In the genomic region with DNA sequence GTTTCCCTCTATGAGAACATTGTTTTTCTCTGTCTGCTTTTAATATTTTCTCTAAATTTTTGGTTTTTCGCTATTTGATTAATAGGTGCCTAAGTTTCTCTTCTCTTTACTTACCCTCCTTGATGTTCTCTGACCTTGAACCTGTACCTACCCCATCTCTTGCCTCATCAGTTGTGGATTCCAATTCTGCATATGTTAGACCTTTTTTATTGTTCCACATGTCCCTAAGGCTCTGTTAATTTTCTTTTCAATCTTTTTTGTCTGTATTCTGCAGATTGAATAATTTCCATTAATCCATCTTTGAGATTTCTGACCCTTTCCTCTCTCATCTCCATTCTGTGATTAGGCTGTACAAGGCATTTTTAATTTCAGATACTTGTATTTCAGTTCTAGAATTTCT, we compare ENCODE assay signal across 36 cellular contexts. TPM values are rescaled to one million over a fixed set of nuclear protein-coding genes. Genes with fewer than 3 reads are reported as not detected.
DNase-seq lines count a peak whose midpoint lies in the region; ATAC-seq, FAIRE-seq and TF ChIP-seq lines count a peak whose summit lies in the region.
"Had no signal": no experiment of that assay in that cellular context is flagged by ENCODE, and none has a peak within 500 bp of the region (broad histone marks: within the 10 kb centered on the region; RNA-seq: fewer than 3 reads in every experiment).

No MANE protein-coding gene starts in this region.

- peaks cover 14% of the 10 kb centered on the region for H3K9me3 ChIP-seq in HepG2 (ENCODE audit: low read length)
- H3K9me3 ChIP-seq in right lobe of liver = no peaks in the 10 kb centered on the region
- H3K9me3 ChIP-seq in HEK293 (ENCODE audit: control insufficient read depth, insufficient read depth, low read depth, low read length) = no peaks in the 10 kb centered on the region
- H3K9me3 ChIP-seq: BE2C, Caco-2 had no signal

- no peak for ATAC-seq in HepG2
- ATAC-seq in right lobe of liver = no peak
- ATAC-seq in GM19328 (IDR thresholded peaks at IDR 0.05; ENCODE audit: unreplicated experiment) = no peak
- ATAC-seq: A549; CD8-positive, alpha-beta T cell had no signal

- TF ChIP-seq CTCF in HepG2 (CRISPR knock-in tag; IDR thresholded peaks at IDR 0.05) (no peak), right lobe of liver (IDR thresholded peaks at IDR 0.05) (no peak), HEK293 (tag by site-specific recombination; IDR thresholded peaks at IDR 0.05) (no peak)

- BruUV-seq in HepG2 (replicated peaks; lab: Mats Ljungman, UMichigan) = no TSS peak

- CTCF ChIA-PET in HepG2 (lab: Yijun Ruan, JAX; ENCODE audit: low intra/inter-chr PET ratio, low total read pairs) = no interaction called here
- CTCF ChIA-PET in HEK293 (lab: Yijun Ruan, JAX) = interaction anchor here (0.5 to 0.6 kb wide), 2 partner anchors 39 to 229 kb away, joined by 4 to 7 read pairs; no protein-coding TSS in a partner anchor

- no peak overlapping the region for H3K9ac ChIP-seq in HepG2 (ENCODE audit: insufficient read depth, low read depth, low read length)
- H3K9ac ChIP-seq: BLaER1; BLaER1 treated with 17β-estradiol and CSF1 and Interleukin-3, amounts not matched to agents 10 nM and 100 nM had no signal

- TF ChIP-seq RAD21 in HepG2 (CRISPR knock-in tag; IDR thresholded peaks at IDR 0.05) = no peak

- H3K9me3 Mint-ChIP-seq in activated T-cell treated with anti-CD3 and anti-CD28 coated beads, Interleukin-2, amount 50 U/mL, for 24 hours = no peaks in the 10 kb centered on the region
- H3K9me3 Mint-ChIP-seq: CD4-positive, alpha-beta T cell; CD8-positive, alpha-beta memory T cell; CD8-positive, alpha-beta T cell had no signal

- no peaks in the 10 kb centered on the region for H3K27me3 Mint-ChIP-seq in activated T-cell treated with anti-CD3 and anti-CD28 coated beads, Interleukin-2, amount 50 U/mL, for 24 hours
- H3K27me3 Mint-ChIP-seq: B cell; CD4-positive, alpha-beta memory T cell; CD4-positive, alpha-beta T cell; CD4-positive, CD25-positive, alpha-beta regulatory T cell had no signal

- FAIRE-seq in HepG2 (lab: Jason Lieb, UNC) = no peak
- peak; percentile 26 for FAIRE-seq in GM18507 (lab: Jason Lieb, UNC)
- FAIRE-seq in GM19239 (lab: Jason Lieb, UNC) = no peak
- FAIRE-seq: A204.1, A549 had no signal

- H4K20me1 ChIP-seq in HepG2 (ENCODE audit: insufficient read depth, low read length) = no peaks in the 10 kb centered on the region

- DNase-seq in activated T-cell treated with anti-CD3 and anti-CD28 coated beads, Interleukin-2, amount 50 U/mL, for 24 hours = no peak
- no peak for DNase-seq in activated T-cell treated with anti-CD3 and anti-CD28 coated beads, Interleukin-2, amount 50 U/mL, for 48 hours
- DNase-seq in HepG2 (ENCODE audit: low spot score) (no peak), right lobe of liver (no peak), GM18507 (ENCODE audit: extremely low spot score, insufficient read length, low read depth) (no peak), GM19239 (ENCODE audit: insufficient read length, low spot score) (no peak)
- DNase-seq: 8988T; ACHN; AML-193; BE2C; C1 segment of cervical spinal cord; Caco-2; Calu3; CD4-positive, alpha-beta memory T cell; CD4-positive, alpha-beta T cell; CD4-positive, CD25-positive, alpha-beta regulatory T cell; CD8-positive, alpha-beta memory T cell; CD8-positive, alpha-beta T cell; COR-L47; DMS 273 treated with DMSO at 0.1 percent for 48 hours; DMS153; DMS53; DMS79; DMS79 treated with DMSO at 0.1 percent for 48 hours; DND-41; EL had no signal

- H3K27ac Mint-ChIP-seq in activated T-cell treated with anti-CD3 and anti-CD28 coated beads, Interleukin-2, amount 50 U/mL, for 24 hours = peak overlapping the region; percentile 27
- H3K27ac Mint-ChIP-seq: B cell; CD4-positive, alpha-beta T cell had no signal

- TF ChIP-seq POLR2A in HepG2 (IDR thresholded peaks at IDR 0.05; ENCODE audit: insufficient read depth in 1 of 2, low read depth in 2 of 2, low read length in 2 of 2) (no peak), right lobe of liver (IDR thresholded peaks at IDR 0.05) (no peak)

- H3K27ac ChIP-seq in HepG2 (ENCODE audit: extremely low read length, insufficient read depth, low read length) (no peak overlapping the region), right lobe of liver (no peak overlapping the region), HEK293 (ENCODE audit: extremely low read depth, low read depth, low read length) (no peak overlapping the region)
- H3K27ac ChIP-seq: 22Rv1; A549; BLaER1; BLaER1 treated with 17β-estradiol and CSF1 and Interleukin-3, amounts not matched to agents 10 nM and 100 nM; C4-2B had no signal

- H3K27me3 ChIP-seq in HepG2 (ENCODE audit: control insufficient read depth in 1 of 2, insufficient read depth in 2 of 2, low read length in 2 of 2) (no peaks in the 10 kb centered on the region), right lobe of liver (no peaks in the 10 kb centered on the region)
- H3K27me3 ChIP-seq: BE2C; BLaER1; BLaER1 treated with 17β-estradiol and CSF1 and Interleukin-3, amounts not matched to agents 10 nM and 100 nM had no signal

- intact Hi-C loops in HepG2 (cut with micrococcal nuclease; ENCODE audit: unreplicated experiment) = no loop called here
- intact Hi-C loops in right lobe of liver (cut with DNase I) = no loop called here

- in situ Hi-C loops in HepG2 (cut with HindIII; ENCODE audit: extremely low pct_ligation_motif_present, low pct_unique_long_range_greater_than_20kb) = no loop called here

- H3K4me3 Mint-ChIP-seq in activated T-cell treated with anti-CD3 and anti-CD28 coated beads, Interleukin-2, amount 50 U/mL, for 24 hours = no peak overlapping the region
- H3K4me3 Mint-ChIP-seq: B cell; CD14-positive monocyte; CD4-positive, alpha-beta T cell; CD8-positive, alpha-beta T cell had no signal

- H3K4me3 ChIP-seq in HepG2 (replicated peaks in 1 of 3; ENCODE audit: insufficient read depth in 1 of 3, low read depth in 2 of 3, low read length in 3 of 3) (no peak overlapping the region), right lobe of liver (no peak overlapping the region), HEK293 (ENCODE audit: low read depth, low read length) (no peak overlapping the region)
- H3K4me3 ChIP-seq: A549; BLaER1; BLaER1 treated with 17β-estradiol and CSF1 and Interleukin-3, amounts not matched to agents 10 nM and 100 nM had no signal

- no peak overlapping the region for H3K4me2 ChIP-seq in HepG2 (ENCODE audit: low read depth, low read length)
- H3K4me2 ChIP-seq: A549; BLaER1; BLaER1 treated with 17β-estradiol and CSF1 and Interleukin-3, amounts not matched to agents 10 nM and 100 nM had no signal

- no peak overlapping the region for H2AFZ ChIP-seq in HepG2 (ENCODE audit: low read length)

- peaks cover 50% of the 10 kb centered on the region for H3K36me3 Mint-ChIP-seq in activated T-cell treated with anti-CD3 and anti-CD28 coated beads, Interleukin-2, amount 50 U/mL, for 24 hours (ENCODE audit: low read depth)

- H3K36me3 ChIP-seq in HepG2 (replicated peaks in 1 of 2; ENCODE audit: control insufficient read depth in 1 of 2, insufficient read depth in 2 of 2, low read length in 2 of 2) (peaks cover 8 to 20% of the 10 kb centered on the region in 2 experiments), right lobe of liver (peaks cover 0 to 6% (median 0%) of the 10 kb centered on the region in 4 donors), HEK293 (ENCODE audit: control insufficient read depth in 2 of 2, insufficient read depth in 1 of 2, low read length in 2 of 2) (peaks cover 12 to 16% of the 10 kb centered on the region in 2 experiments)
- H3K36me3 ChIP-seq: BE2C had no signal

- no peak for TF ChIP-seq EP300 in HepG2 (IDR thresholded peaks at IDR 0.05; ENCODE audit: low read depth in 2 of 2, low read length in 2 of 2)
- no peak for TF ChIP-seq EP300 in HepG2 (CRISPR knock-in tag; IDR thresholded peaks at IDR 0.05; ENCODE audit: borderline replicate concordance)

- POLR2A ChIA-PET in HepG2 (lab: Yijun Ruan, JAX) (no interaction called here), HEK293 (lab: Yijun Ruan, JAX) (no interaction called here)

- WGBS in HepG2 (ENCODE audit: low lambda C conversion rate) = 97% methylated on average over 1 of the region's 1 CpG
- WGBS in right lobe of liver (ENCODE audit: insufficient coverage, low coverage, low lambda C conversion rate, missing lambda C conversion rate) = 100% methylated on average over 1 of the region's 1 CpG

- peaks cover 45% of the 10 kb centered on the region for H3K79me2 ChIP-seq in HepG2 (ENCODE audit: insufficient read depth, low read length)

- H3K4me1 ChIP-seq in HepG2 (ENCODE audit: insufficient read depth, low read length) = 0 out of 2 replicates have a peak, but pooled peaks cover 5% of the 10 kb centered on the region
- H3K4me1 ChIP-seq in right lobe of liver = peaks cover 0 to 9% (median 3%) of the 10 kb centered on the region in 4 donors
- H3K4me1 ChIP-seq in HEK293 (ENCODE audit: control insufficient read depth, insufficient read depth, low read length) = 0 out of 2 replicates have a peak, but pooled peaks cover 2% of the 10 kb centered on the region
- H3K4me1 ChIP-seq: A549, BE2C, BLaER1, Caco-2 had no signal

- peaks cover 47% of the 10 kb centered on the region for H3K4me1 Mint-ChIP-seq in activated T-cell treated with anti-CD3 and anti-CD28 coated beads, Interleukin-2, amount 50 U/mL, for 24 hours (ENCODE audit: low read depth)

RNA-seq across cellular contexts. Expression of gene RELCH, which starts 23.1 kb away (rescaled TPM):
- 31.7 and 37.7 TPM in 2 replicates for total RNA-seq in HepG2 (2016; rRNA removed; fragmentation: Illumina TruSeq; extraction: Trizol)
- 3.3 and 4.1 TPM in 2 replicates for total RNA-seq in HepG2 (2016; cell fraction: cytosol; rRNA removed; fragmentation: Illumina TruSeq; extraction: Trizol; ENCODE audit: low read depth)
- 30.9 and 34.7 TPM in 2 replicates for total RNA-seq in HepG2 (2016; cell fraction: insoluble cytoplasmic fraction; rRNA removed; fragmentation: Illumina TruSeq; extraction: Trizol)
- 4.1 and 6.3 TPM in 2 replicates for total RNA-seq in HepG2 (2016; cell fraction: membrane; rRNA removed; fragmentation: Illumina TruSeq; extraction: Trizol)
- 55.4 and 59.6 TPM in 2 replicates for total RNA-seq in HepG2 (2016; cell fraction: nucleus; rRNA removed; fragmentation: Illumina TruSeq; extraction: Trizol)
- polyA plus RNA-seq in HepG2 (2011; rRNA removed) = 5.6 and 7.6 TPM in 2 replicates
- 2.5 and 2.7 TPM in 2 replicates for polyA plus RNA-seq in HepG2 (2011; cell fraction: cytosol; rRNA removed)
- 14.1 and 20.4 TPM in 2 replicates for polyA plus RNA-seq in HepG2 (2011; cell fraction: nucleus; rRNA removed)
- polyA plus RNA-seq in HepG2 (2012) = 7.7 and 9.3 TPM in 2 replicates
- polyA plus RNA-seq in HepG2 (2016; cell fraction: cytosol; fragmentation: Illumina TruSeq; extraction: Trizol; ENCODE audit: low read depth) = 0.33 and 0.52 TPM in 2 replicates
- 17.8 and 20.6 TPM in 2 replicates for polyA plus RNA-seq in HepG2 (2016; cell fraction: insoluble cytoplasmic fraction; fragmentation: Illumina TruSeq; extraction: Trizol; ENCODE audit: low read depth)
- polyA plus RNA-seq in HepG2 (2016; cell fraction: membrane; fragmentation: Illumina TruSeq; extraction: Trizol; ENCODE audit: low read depth) = 0.93 and 0.98 TPM in 2 replicates
- 34.5 and 36.4 TPM in 2 replicates for polyA plus RNA-seq in HepG2 (2016; cell fraction: nucleus; fragmentation: Illumina TruSeq; extraction: Trizol; ENCODE audit: insufficient read depth, low read depth)
- 47.4 and 47.9 TPM in 2 replicates for polyA minus RNA-seq in HepG2 (2011; rRNA and poly(A)+ RNA removed; ENCODE audit: low replicate concordance)
- 7.7 and 8.6 TPM in 2 replicates for polyA minus RNA-seq in HepG2 (2011; cell fraction: cytosol; rRNA and poly(A)+ RNA removed)
- 143 and 163 TPM in 2 replicates for polyA minus RNA-seq in HepG2 (2011; cell fraction: nucleus; rRNA and poly(A)+ RNA removed)
- total RNA-seq in right lobe of liver = 10 to 100 TPM in 5 of 6 experiments, 1 to 10 TPM in 1; 9.7 to 16.7 (median 11.5) TPM

RNA-seq across cellular contexts. Expression of gene PIGN, which starts 23.3 kb away (rescaled TPM):
- total RNA-seq in HepG2 (2016; rRNA removed; fragmentation: Illumina TruSeq; extraction: Trizol) (33.6 and 33.8 TPM in 2 replicates), right lobe of liver (10 to 100 TPM in 5 of 6 experiments, 1 to 10 TPM in 1; 8.2 to 17.8 (median 13.0) TPM)
- total RNA-seq in HepG2 (2016; cell fraction: cytosol; rRNA removed; fragmentation: Illumina TruSeq; extraction: Trizol; ENCODE audit: low read depth) = 11.4 and 12.2 TPM in 2 replicates
- 27.0 and 36.7 TPM in 2 replicates for total RNA-seq in HepG2 (2016; cell fraction: insoluble cytoplasmic fraction; rRNA removed; fragmentation: Illumina TruSeq; extraction: Trizol)
- 14.7 and 19.9 TPM in 2 replicates for total RNA-seq in HepG2 (2016; cell fraction: membrane; rRNA removed; fragmentation: Illumina TruSeq; extraction: Trizol)
- total RNA-seq in HepG2 (2016; cell fraction: nucleus; rRNA removed; fragmentation: Illumina TruSeq; extraction: Trizol) = 64.8 and 68.2 TPM in 2 replicates
- 10.1 and 15.5 TPM in 2 replicates for polyA plus RNA-seq in HepG2 (2011; rRNA removed)
- 5.4 and 8.6 TPM in 2 replicates for polyA plus RNA-seq in HepG2 (2011; cell fraction: cytosol; rRNA removed)
- polyA plus RNA-seq in HepG2 (2011; cell fraction: nucleus; rRNA removed) = 6.7 and 7.9 TPM in 2 replicates
- 9.8 and 13.4 TPM in 2 replicates for polyA plus RNA-seq in HepG2 (2012)
- 2.1 and 2.5 TPM in 2 replicates for polyA plus RNA-seq in HepG2 (2016; cell fraction: cytosol; fragmentation: Illumina TruSeq; extraction: Trizol; ENCODE audit: low read depth)
- polyA plus RNA-seq in HepG2 (2016; cell fraction: insoluble cytoplasmic fraction; fragmentation: Illumina TruSeq; extraction: Trizol; ENCODE audit: low read depth) = 16.3 and 17.1 TPM in 2 replicates
- 6.5 and 7.5 TPM in 2 replicates for polyA plus RNA-seq in HepG2 (2016; cell fraction: membrane; fragmentation: Illumina TruSeq; extraction: Trizol; ENCODE audit: low read depth)
- 23.4 and 27.6 TPM in 2 replicates for polyA plus RNA-seq in HepG2 (2016; cell fraction: nucleus; fragmentation: Illumina TruSeq; extraction: Trizol; ENCODE audit: insufficient read depth, low read depth)
- 45.3 and 46.7 TPM in 2 replicates for polyA minus RNA-seq in HepG2 (2011; rRNA and poly(A)+ RNA removed; ENCODE audit: low replicate concordance)
- polyA minus RNA-seq in HepG2 (2011; cell fraction: cytosol; rRNA and poly(A)+ RNA removed) = 16.9 and 20.0 TPM in 2 replicates
- polyA minus RNA-seq in HepG2 (2011; cell fraction: nucleus; rRNA and poly(A)+ RNA removed) = 90.6 and 114 TPM in 2 replicates
